ENCODE assay signal across 10 cellular contexts in genomic region chr6:31615748-31616147, GRCh38. TPM values are rescaled to one million over a fixed set of nuclear protein-coding genes. Genes with fewer than 3 reads are reported as not detected.
A peak's percentile ranks its signal among the peaks of the same experiment; 100 is the strongest.
DNase-seq lines count a peak whose midpoint lies in the region; ATAC-seq and TF ChIP-seq lines count a peak whose summit lies in the region.
"Had no signal": no experiment of that assay in that cellular context is flagged by ENCODE, and none has a peak within 500 bp of the region (broad histone marks: within the 10 kb centered on the region; RNA-seq: fewer than 3 reads in every experiment).

No MANE protein-coding gene starts in this region.

- H3K27ac Mint-ChIP-seq in activated CD4-positive, alpha-beta memory T cell treated with anti-CD3 and anti-CD28 coated beads, Interleukin-2, amount 10 ng/mL, durations not matched to agents 7 days and 5 days: peak overlapping the region; percentile 12
- peak overlapping the region; percentile 36 for H3K27ac Mint-ChIP-seq in type B pancreatic cell

- H3K36me3 ChIP-seq in liver (ENCODE audit: control insufficient read depth in 4 of 4, insufficient read depth in 3 of 4, low read depth in 1 of 4, low read length in 3 of 4) (no peaks in the 10 kb centered on the region), PC-3 (ENCODE audit: low read depth, low read length) (no peaks in the 10 kb centered on the region)

- no peaks in the 10 kb centered on the region for H3F3A ChIP-seq in PC-3 (ENCODE audit: low read length, unreplicated experiment)

- DNase-seq in stimulated activated CD4-positive, alpha-beta T cell treated with anti-CD3 and anti-CD28 coated beads, Interleukin-15, amount 100 ng/mL, for 24 hours: peak; percentile 55
- DNase-seq in stimulated activated CD4-positive, alpha-beta T cell treated with anti-CD3 and anti-CD28 coated beads, Interleukin-4, amount 100 ng/mL, for 4 hours: no peak
- no peak for DNase-seq in activated CD4-positive, alpha-beta memory T cell treated with anti-CD3 and anti-CD28 coated beads, Interleukin-2, amount 10 ng/mL, durations not matched to agents 7 days and 5 days
- DNase-seq in type B pancreatic cell (ENCODE audit: extremely low spot score, unreplicated experiment) (no peak), PC-3 (no peak), kidney tubule cell (ENCODE audit: low spot score) (no peak)

- 81% methylated on average over 7 of the region's 7 CpGs for WGBS in liver

- no peak overlapping the region for H3K4me2 ChIP-seq in PC-3 (ENCODE audit: low read length)

- no peaks in the 10 kb centered on the region for H3K9me2 ChIP-seq in PC-3 (replicated peaks; ENCODE audit: low read length)

- peaks cover 2% of the 10 kb centered on the region for H3K79me2 ChIP-seq in PC-3 (ENCODE audit: low read length)

- CTCF ChIA-PET in activated CD4-positive, alpha-beta memory T cell treated with anti-CD3 and anti-CD28 coated beads, Interleukin-2, amount 10 ng/mL, durations not matched to agents 7 days and 5 days (lab: Charles Lee): interaction anchor here (0.5 to 1.8 kb wide), 3 partner anchors 17 to 455 kb away, joined by 3 to 4 read pairs (median 4); partner anchors contain the start of gene DDX39B
- CTCF ChIA-PET in PC-3 (lab: Charles Lee): no interaction called here

- intact Hi-C loops in PC-3 (cut with micrococcal nuclease): no loop called here

- no peak overlapping the region for H3K9ac ChIP-seq in liver (ENCODE audit: low read depth in 1 of 2, low read length in 2 of 2)
- H3K9ac ChIP-seq in PC-3 (ENCODE audit: low read length): no peak overlapping the region

- H3K36me3 Mint-ChIP-seq in activated CD4-positive, alpha-beta memory T cell treated with anti-CD3 and anti-CD28 coated beads, Interleukin-2, amount 10 ng/mL, durations not matched to agents 7 days and 5 days (ENCODE audit: low read depth): no peaks in the 10 kb centered on the region
- H3K36me3 Mint-ChIP-seq in type B pancreatic cell: no peaks in the 10 kb centered on the region

- TF ChIP-seq RAD21 in liver (IDR thresholded peaks at IDR 0.05): no peak

- H3K27me3 ChIP-seq in liver (ENCODE audit: control insufficient read depth in 4 of 4, insufficient read depth in 4 of 4, low read length in 3 of 4) (no peaks in the 10 kb centered on the region), PC-3 (ENCODE audit: low read length) (no peaks in the 10 kb centered on the region)

- ATAC-seq in HG03571 (IDR thresholded peaks at IDR 0.05; ENCODE audit: unreplicated experiment) (no peak), PC-3 (no peak)

- no peak for TF ChIP-seq CTCF in liver (IDR thresholded peaks at IDR 0.05; ENCODE audit: low read depth, low read length, missing input control)
- no peak for TF ChIP-seq CTCF in type B pancreatic cell (conservative IDR thresholded peaks at IDR 0.05)
- no peak for TF ChIP-seq CTCF in PC-3 (conservative IDR thresholded peaks at IDR 0.05; ENCODE audit: low read depth, low read length)

- no TSS peak for BruUV-seq in PC-3 (replicated peaks; lab: Mats Ljungman, UMichigan)

- H3K27ac ChIP-seq in liver (ENCODE audit: low read depth in 1 of 2, low read length in 2 of 2): peak overlapping the region; percentile 2 to 6
- H3K27ac ChIP-seq in PC-3 (ENCODE audit: low read length): no peak overlapping the region
- H3K27ac ChIP-seq: C4-2B had no signal

- H3K4me3 Mint-ChIP-seq in activated CD4-positive, alpha-beta memory T cell treated with anti-CD3 and anti-CD28 coated beads, Interleukin-2, amount 10 ng/mL, durations not matched to agents 7 days and 5 days: peak overlapping the region; percentile 16
- H3K4me3 Mint-ChIP-seq in type B pancreatic cell: peak overlapping the region; percentile 36

- H3K4me1 ChIP-seq in liver (ENCODE audit: control insufficient read depth in 4 of 4, insufficient read depth in 4 of 4, low read length in 3 of 4) (peaks cover 3 to 16% (median 12%) of the 10 kb centered on the region in 4 donors), PC-3 (ENCODE audit: insufficient read depth, low read length) (0 out of 2 replicates have a peak, but pooled peaks cover 3% of the 10 kb centered on the region)

- H3K9me3 Mint-ChIP-seq in activated CD4-positive, alpha-beta memory T cell treated with anti-CD3 and anti-CD28 coated beads, Interleukin-2, amount 10 ng/mL, durations not matched to agents 7 days and 5 days: no peaks in the 10 kb centered on the region
- no peaks in the 10 kb centered on the region for H3K9me3 Mint-ChIP-seq in type B pancreatic cell

- H3K27me3 Mint-ChIP-seq in activated CD4-positive, alpha-beta memory T cell treated with anti-CD3 and anti-CD28 coated beads, Interleukin-2, amount 10 ng/mL, durations not matched to agents 7 days and 5 days: peaks cover 2% of the 10 kb centered on the region
- H3K27me3 Mint-ChIP-seq in type B pancreatic cell: no peaks in the 10 kb centered on the region

- H3K4me3 ChIP-seq in liver (ENCODE audit: low read depth in 1 of 3, low read length in 3 of 3) (peak overlapping the region in 1 of 3 donors; percentile 11), PC-3 (ENCODE audit: low read length) (no peak overlapping the region)

- peaks cover 32% of the 10 kb centered on the region for H3K4me1 Mint-ChIP-seq in activated CD4-positive, alpha-beta memory T cell treated with anti-CD3 and anti-CD28 coated beads, Interleukin-2, amount 10 ng/mL, durations not matched to agents 7 days and 5 days
- H3K4me1 Mint-ChIP-seq in type B pancreatic cell (ENCODE audit: unreplicated experiment): peaks cover 28% of the 10 kb centered on the region

- POLR2A ChIA-PET in activated CD4-positive, alpha-beta memory T cell treated with anti-CD3 and anti-CD28 coated beads, Interleukin-2, amount 10 ng/mL, durations not matched to agents 7 days and 5 days (lab: Charles Lee): interaction anchor here (1.1 to 1.3 kb wide), 2 partner anchors 40 to 69 kb away, joined by 4 read pairs; partner anchors contain the start of genes NFKBIL1 and TNF
- POLR2A ChIA-PET in PC-3 (lab: Charles Lee; ENCODE audit: unreplicated experiment): no interaction called here

- H4K20me1 ChIP-seq in PC-3 (ENCODE audit: low read length): no peaks in the 10 kb centered on the region

- no peak overlapping the region for H2AFZ ChIP-seq in PC-3 (ENCODE audit: low read length)

- no peaks in the 10 kb centered on the region for H3K9me3 ChIP-seq in liver (ENCODE audit: control insufficient read depth in 4 of 4, low read length in 3 of 4)
- H3K9me3 ChIP-seq in PC-3 (ENCODE audit: low read length): no peaks in the 10 kb centered on the region

TF ChIP-seq in liver, 16 proteins besides CTCF, POLR2A, EP300 and RAD21 (continues in another document):
- TF ChIP-seq, protein P1, sequence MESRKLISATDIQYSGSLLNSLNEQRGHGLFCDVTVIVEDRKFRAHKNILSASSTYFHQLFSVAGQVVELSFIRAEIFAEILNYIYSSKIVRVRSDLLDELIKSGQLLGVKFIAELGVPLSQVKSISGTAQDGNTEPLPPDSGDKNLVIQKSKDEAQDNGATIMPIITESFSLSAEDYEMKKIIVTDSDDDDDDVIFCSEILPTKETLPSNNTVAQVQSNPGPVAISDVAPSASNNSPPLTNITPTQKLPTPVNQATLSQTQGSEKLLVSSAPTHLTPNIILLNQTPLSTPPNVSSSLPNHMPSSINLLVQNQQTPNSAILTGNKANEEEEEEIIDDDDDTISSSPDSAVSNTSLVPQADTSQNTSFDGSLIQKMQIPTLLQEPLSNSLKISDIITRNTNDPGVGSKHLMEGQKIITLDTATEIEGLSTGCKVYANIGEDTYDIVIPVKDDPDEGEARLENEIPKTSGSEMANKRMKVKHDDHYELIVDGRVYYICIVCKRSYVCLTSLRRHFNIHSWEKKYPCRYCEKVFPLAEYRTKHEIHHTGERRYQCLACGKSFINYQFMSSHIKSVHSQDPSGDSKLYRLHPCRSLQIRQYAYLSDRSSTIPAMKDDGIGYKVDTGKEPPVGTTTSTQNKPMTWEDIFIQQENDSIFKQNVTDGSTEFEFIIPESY (IDR thresholded peaks at IDR 0.05): no peak
- no peak for TF ChIP-seq GABPA (IDR thresholded peaks at IDR 0.05 in 1 of 2, conservative IDR thresholded peaks at IDR 0.05 in 1 of 2)
- no peak for TF ChIP-seq JUND (IDR thresholded peaks at IDR 0.05)
- TF ChIP-seq RXRA (IDR thresholded peaks at IDR 0.05): no peak
- no peak for TF ChIP-seq TAF1 (conservative IDR thresholded peaks at IDR 0.05)
- no peak for TF ChIP-seq MAX (IDR thresholded peaks at IDR 0.05)
- TF ChIP-seq HNF4G (IDR thresholded peaks at IDR 0.05): no peak
- no peak for TF ChIP-seq FOXA2 (IDR thresholded peaks at IDR 0.05)

RNA-seq across cellular contexts. Expression of gene AIF1, which starts 0.7 kb away (rescaled TPM):
- total RNA-seq in activated CD4-positive, alpha-beta memory T cell treated with anti-CD3 and anti-CD28 coated beads, Interleukin-2, amount 10 ng/mL, durations not matched to agents 7 days and 5 days: 10 to 100 TPM; 11.3 to 11.7 TPM
- total RNA-seq in liver: 10 to 100 TPM; 12.2 to 46.8 TPM
- 10 to 100 TPM; 24.9 to 28.6 TPM for polyA plus RNA-seq in liver
- 0.59 and 3.8 TPM in 2 replicates for total RNA-seq in type B pancreatic cell (ENCODE audit: low replicate concordance)
- not detected in 2 replicates for total RNA-seq in PC-3 (2014; rRNA removed)
- total RNA-seq: osteocyte had no signal

RNA-seq across cellular contexts. Expression of gene PRRC2A, which starts 4.8 kb away (rescaled TPM):
- 100 to 1,000 TPM; 215 to 222 TPM for total RNA-seq in activated CD4-positive, alpha-beta memory T cell treated with anti-CD3 and anti-CD28 coated beads, Interleukin-2, amount 10 ng/mL, durations not matched to agents 7 days and 5 days
- total RNA-seq in liver: 10 to 100 TPM; 27.2 to 31.9 TPM
- polyA plus RNA-seq in liver: 10 to 100 TPM; 21.9 to 39.3 TPM
- total RNA-seq in type B pancreatic cell (ENCODE audit: low replicate concordance): 151 and 235 TPM in 2 replicates
- 123 and 169 TPM in 2 replicates for total RNA-seq in PC-3 (2014; rRNA removed)

RNA-seq across cellular contexts. Expression of gene NCR3, which starts 22.9 kb away (rescaled TPM):
- 10 to 100 TPM; 76.4 to 78.3 TPM for total RNA-seq in activated CD4-positive, alpha-beta memory T cell treated with anti-CD3 and anti-CD28 coated beads, Interleukin-2, amount 10 ng/mL, durations not matched to agents 7 days and 5 days
- total RNA-seq in liver: under 1 TPM in 1 of 2 donors, not detected in 1; 0.42 TPM
- polyA plus RNA-seq in liver: under 1 TPM; 0.14 to 0.71 TPM
- total RNA-seq in type B pancreatic cell (ENCODE audit: low replicate concordance): not detected in 2 replicates
- total RNA-seq in PC-3 (2014; rRNA removed): 0.26 TPM in 1 of 2 replicates, not detected in the other
- total RNA-seq: osteocyte had no signal

RNA-seq across cellular contexts. Expression of gene LST1, which starts 29.7 kb away (rescaled TPM):
- total RNA-seq in activated CD4-positive, alpha-beta memory T cell treated with anti-CD3 and anti-CD28 coated beads, Interleukin-2, amount 10 ng/mL, durations not matched to agents 7 days and 5 days: 10 to 100 TPM; 69.8 to 74.5 TPM
- total RNA-seq in liver (10 to 100 TPM; 10.4 to 24.6 TPM), type B pancreatic cell (ENCODE audit: low replicate concordance) (not detected in 2 replicates), PC-3 (2014; rRNA removed) (not detected in 2 replicates)
- 10 to 100 TPM; 11.6 to 15.3 TPM for polyA plus RNA-seq in liver
- total RNA-seq: osteocyte had no signal

RNA-seq across cellular contexts. Expression of gene LTB, which starts 33.5 kb away (rescaled TPM):
- 1,000 to 10,000 TPM; 1,185 to 1,194 TPM for total RNA-seq in activated CD4-positive, alpha-beta memory T cell treated with anti-CD3 and anti-CD28 coated beads, Interleukin-2, amount 10 ng/mL, durations not matched to agents 7 days and 5 days
- total RNA-seq in liver (1 to 10 TPM in 1 of 2 donors, under 1 TPM in 1; 0.67 to 5.3 TPM), type B pancreatic cell (ENCODE audit: low replicate concordance) (0.34 and 1.0 TPM in 2 replicates), PC-3 (2014; rRNA removed) (1.5 TPM in 1 of 2 replicates, not detected in the other)
- 1 to 10 TPM; 1.4 to 1.7 TPM for polyA plus RNA-seq in liver
- total RNA-seq: osteocyte had no signal

Comparison
In these comparisons a context has a peak if more than half of its experiments do, and no peak if none do; other contexts are left out.
1. RNA of gene NCR3, which starts 22.9 kb away (total RNA-seq): 76.4 to 78.3 TPM in activated CD4-positive, alpha-beta memory T cell treated with anti-CD3 and anti-CD28 coated beads, Interleukin-2, amount 10 ng/mL, durations not matched to agents 7 days and 5 days; 0.42 TPM in liver, 0.26 TPM in PC-3 and not detected in type B pancreatic cell; every median in the first group is over 10 times any median in the second.